ENCODE assay signal across 28 cellular contexts in genomic region chr13:74398599-74398998, GRCh38.
"Had no signal": no experiment of that assay in that cellular context is flagged by ENCODE, and none has a peak within 500 bp of the region (broad histone marks: within the 10 kb centered on the region; RNA-seq: fewer than 3 reads in every experiment).

No MANE protein-coding gene starts in this region.

- H3K27ac Mint-ChIP-seq: stimulated activated effector memory CD8-positive, alpha-beta T cell treated with anti-CD3 and anti-CD28 coated beads, Interleukin-12 subunit alpha, Interleukin-12 subunit beta, amount 100 ng/mL, for 72 hours; stimulated activated memory B cell treated with anti-CD40 and anti-IgM and Interleukin-4, amounts not matched to agents 10 μg/mL and 1 μg/mL and 100 μg/mL, for 72 hours; stimulated activated naive B cell treated with anti-CD40 and anti-IgM and Interleukin-4, amounts not matched to agents 10 μg/mL and 1 μg/mL and 100 μg/mL, for 72 hours; stimulated activated naive CD8-positive, alpha-beta T cell treated with anti-CD3 and anti-CD28 coated beads, Interleukin-15, amount 100 ng/mL, for 72 hours; stimulated activated naive CD8-positive, alpha-beta T cell treated with anti-CD3 and anti-CD28 coated beads, Interleukin-15, Interleukin-2, amounts not matched to agents 100 ng/mL and 50 ng/mL, for 24 hours; type B pancreatic cell had no signal

- H3K9me3 ChIP-seq: suprapubic skin, testis, thoracic aorta, thyroid gland, tibial artery, tibial nerve, transverse colon, upper lobe of right lung, uterus, vagina had no signal

- FAIRE-seq: urothelium cell line had no signal

- H3K4me1 Mint-ChIP-seq: stimulated activated effector memory CD8-positive, alpha-beta T cell treated with anti-CD3 and anti-CD28 coated beads, Interleukin-12 subunit alpha, Interleukin-12 subunit beta, amount 100 ng/mL, for 72 hours; stimulated activated memory B cell treated with anti-CD40 and anti-IgM and Interleukin-4, amounts not matched to agents 10 μg/mL and 1 μg/mL and 100 μg/mL, for 72 hours; stimulated activated naive B cell treated with anti-CD40 and anti-IgM and Interleukin-4, amounts not matched to agents 10 μg/mL and 1 μg/mL and 100 μg/mL, for 72 hours; stimulated activated naive CD8-positive, alpha-beta T cell treated with anti-CD3 and anti-CD28 coated beads, Interleukin-15, amount 100 ng/mL, for 72 hours had no signal

- H3K36me3 ChIP-seq: stomach, suprapubic skin, thoracic aorta, thyroid gland, tibial artery, tibial nerve, transverse colon, upper lobe of left lung, upper lobe of right lung, uterus, vagina had no signal

- H3K4me3 ChIP-seq: stomach, suprapubic skin, testis, thoracic aorta, thyroid gland, tibial artery, tibial nerve, transverse colon, upper lobe of left lung, upper lobe of right lung, uterus, vagina had no signal

- H3K27ac ChIP-seq: stomach, suprapubic skin, testis, thoracic aorta, thyroid gland, tibial artery, tibial nerve, transverse colon, upper lobe of left lung, upper lobe of right lung, uterus, vagina had no signal

- H3K36me3 Mint-ChIP-seq: stimulated activated effector memory CD8-positive, alpha-beta T cell treated with anti-CD3 and anti-CD28 coated beads, Interleukin-12 subunit alpha, Interleukin-12 subunit beta, amount 100 ng/mL, for 72 hours; type B pancreatic cell had no signal

- H3K27me3 ChIP-seq: stomach, suprapubic skin, testis, thyroid gland, tibial artery, tibial nerve, transverse colon, upper lobe of left lung, upper lobe of right lung, uterus, vagina had no signal

- H3K9me3 Mint-ChIP-seq: stimulated activated memory B cell treated with anti-CD40 and anti-IgM and Interleukin-4, amounts not matched to agents 10 μg/mL and 1 μg/mL and 100 μg/mL, for 72 hours had no signal

- DNase-seq: stimulated activated CD4-positive, alpha-beta T cell treated with anti-CD3 and anti-CD28 coated beads, Interleukin-2, amount 100 ng/mL, for 48 hours; stimulated activated CD4-positive, alpha-beta T cell treated with anti-CD3 and anti-CD28 coated beads, Interleukin-4, amount 100 ng/mL, for 1 hour; stimulated activated CD4-positive, alpha-beta T cell treated with anti-CD3 and anti-CD28 coated beads, Interleukin-4, amount 100 ng/mL, for 24 hours; stimulated activated CD8-positive, alpha-beta memory T cell treated with anti-CD3 and anti-CD28 coated beads, Interleukin-4, amount 100 ng/mL, for 48 hours; stimulated activated naive B cell treated with anti-CD40 and anti-IgM and Interleukin-4, amounts not matched to agents 10 μg/mL and 1 μg/mL and 100 μg/mL, for 72 hours; stimulated activated naive CD4-positive, alpha-beta T cell; stimulated activated naive CD4-positive, alpha-beta T cell treated with Interleukin-2 at 50 U/mL for 16 hours; stimulated activated naive CD8-positive, alpha-beta T cell treated with anti-CD3 and anti-CD28 coated beads, Interleukin-15, amount 100 ng/mL, for 72 hours; stimulated activated naive CD8-positive, alpha-beta T cell treated with anti-CD3 and anti-CD28 coated beads, Interleukin-15, Interleukin-2, amounts not matched to agents 100 U/mL and 50 U/mL, for 24 hours; stomach; substantia nigra; testis; thyroid gland; tibial artery; transverse colon; trophoblast cell; upper lobe of left lung; upper lobe of right lung; uterus had no signal

- H3K4me1 ChIP-seq: stomach, suprapubic skin, testis, thyroid gland, tibial artery, tibial nerve, transverse colon, upper lobe of left lung, upper lobe of right lung, uterus, vagina had no signal

- H3K4me3 Mint-ChIP-seq: stimulated activated effector memory CD8-positive, alpha-beta T cell treated with anti-CD3 and anti-CD28 coated beads, Interleukin-12 subunit alpha, Interleukin-12 subunit beta, amount 100 ng/mL, for 72 hours; stimulated activated memory B cell treated with anti-CD40 and anti-IgM and Interleukin-4, amounts not matched to agents 10 μg/mL and 1 μg/mL and 100 μg/mL, for 72 hours; stimulated activated naive B cell treated with anti-CD40 and anti-IgM and Interleukin-4, amounts not matched to agents 10 μg/mL and 1 μg/mL and 100 μg/mL, for 72 hours; stimulated activated naive CD8-positive, alpha-beta T cell treated with anti-CD3 and anti-CD28 coated beads, Interleukin-15, amount 100 ng/mL, for 72 hours; stimulated activated naive CD8-positive, alpha-beta T cell treated with anti-CD3 and anti-CD28 coated beads, Interleukin-15, Interleukin-2, amounts not matched to agents 100 ng/mL and 50 ng/mL, for 24 hours; type B pancreatic cell had no signal

- ATAC-seq: stimulated activated effector memory CD8-positive, alpha-beta T cell treated with anti-CD3 and anti-CD28 coated beads, Interleukin-12 subunit alpha, Interleukin-12 subunit beta, amount 100 ng/mL, for 72 hours; stimulated activated memory B cell treated with anti-CD40 and anti-IgM and Interleukin-4, amounts not matched to agents 10 μg/mL and 1 μg/mL and 100 μg/mL, for 72 hours; stimulated activated naive B cell treated with anti-CD40 and anti-IgM and Interleukin-4, amounts not matched to agents 10 μg/mL and 1 μg/mL and 100 μg/mL, for 72 hours; stimulated activated naive CD8-positive, alpha-beta T cell treated with anti-CD3 and anti-CD28 coated beads, Interleukin-15, amount 100 ng/mL, for 72 hours; stimulated activated naive CD8-positive, alpha-beta T cell treated with anti-CD3 and anti-CD28 coated beads, Interleukin-15, Interleukin-2, amounts not matched to agents 100 U/mL and 50 U/mL, for 24 hours; upper lobe of right lung had no signal

- H3K27me3 Mint-ChIP-seq: stimulated activated memory B cell treated with anti-CD40 and anti-IgM and Interleukin-4, amounts not matched to agents 10 μg/mL and 1 μg/mL and 100 μg/mL, for 72 hours; stimulated activated naive B cell treated with anti-CD40 and anti-IgM and Interleukin-4, amounts not matched to agents 10 μg/mL and 1 μg/mL and 100 μg/mL, for 72 hours; stimulated activated naive CD8-positive, alpha-beta T cell treated with anti-CD3 and anti-CD28 coated beads, Interleukin-15, amount 100 ng/mL, for 72 hours; stimulated activated naive CD8-positive, alpha-beta T cell treated with anti-CD3 and anti-CD28 coated beads, Interleukin-15, Interleukin-2, amounts not matched to agents 100 ng/mL and 50 ng/mL, for 24 hours; type B pancreatic cell had no signal
